Comparison of ENCODE assay signal across 8 cellular contexts in genomic region chr1:212415107-212415841, GRCh38. TPM values are rescaled to one million over a fixed set of nuclear protein-coding genes. Genes with fewer than 3 reads are reported as not detected.
DNase-seq lines count a peak whose midpoint lies in the region; ATAC-seq, FAIRE-seq and TF ChIP-seq lines count a peak whose summit lies in the region.

No MANE protein-coding gene starts in this region.

- H3K9me3 Mint-ChIP-seq in activated naive CD4-positive, alpha-beta T cell treated with anti-CD3 and anti-CD28 coated beads, Interleukin-2, amount 50 U/mL, for 24 hours = no peaks in the 10 kb centered on the region
- no peaks in the 10 kb centered on the region for H3K9me3 Mint-ChIP-seq in activated B cell treated with CpG ODN at 0.5 μM for 24 hours

- H2AFZ ChIP-seq in hepatocyte = peak overlapping the region; percentile 70

- peak overlapping the region; percentile 97 for H3K4me2 ChIP-seq in hepatocyte

- WGBS in hepatocyte (ENCODE audit: low lambda C conversion rate, missing lambda C conversion rate) = 81% methylated on average over 13 of the region's 13 CpGs
- WGBS in small intestine, 3 donors = 54 to 63% (median 62%) methylated on average over 13 of the region's 13 CpGs

- intact Hi-C loops in activated B cell treated with CpG ODN at 0.5 μM for 24 hours (cut with micrococcal nuclease) = loop anchor here (1.0 to 10.0 kb wide), 8 partner anchors 17 to 836 kb away; partner anchors contain the start of genes ATF3, FLVCR1, LPGAT1 and NENF

- H3K27me3 Mint-ChIP-seq in activated naive CD4-positive, alpha-beta T cell treated with anti-CD3 and anti-CD28 coated beads, Interleukin-2, amount 50 U/mL, for 24 hours = no peaks in the 10 kb centered on the region
- H3K27me3 Mint-ChIP-seq in activated B cell treated with CpG ODN at 0.5 μM for 24 hours = no peaks in the 10 kb centered on the region

- H3K4me1 ChIP-seq in hepatocyte (ENCODE audit: insufficient read depth) (peaks cover 8% of the 10 kb centered on the region), small intestine (ENCODE audit: control insufficient read depth in 2 of 2, insufficient read depth in 1 of 2, low read depth in 1 of 2, low read length in 1 of 2) (no peaks in the 10 kb centered on the region)

- H3K27ac ChIP-seq in hepatocyte (peak overlapping the region; percentile 2), small intestine (ENCODE audit: low read depth in 1 of 2, low read length in 1 of 2) (peak overlapping the region; percentile 5 to 18)

- H3K4me1 Mint-ChIP-seq in activated naive CD4-positive, alpha-beta T cell treated with anti-CD3 and anti-CD28 coated beads, Interleukin-2, amount 50 U/mL, for 24 hours = peaks cover 38% of the 10 kb centered on the region
- peaks cover 43% of the 10 kb centered on the region for H3K4me1 Mint-ChIP-seq in activated B cell treated with CpG ODN at 0.5 μM for 24 hours

- H3K9me3 ChIP-seq in hepatocyte (ENCODE audit: low read depth) (no peaks in the 10 kb centered on the region), small intestine (ENCODE audit: control insufficient read depth, low read depth) (no peaks in the 10 kb centered on the region)

- H3K27ac Mint-ChIP-seq in activated naive CD4-positive, alpha-beta T cell treated with anti-CD3 and anti-CD28 coated beads, Interleukin-2, amount 50 U/mL, for 24 hours = peak overlapping the region; percentile 93
- H3K27ac Mint-ChIP-seq in activated B cell treated with CpG ODN at 0.5 μM for 24 hours = peak overlapping the region; percentile 96

- H3K4me3 ChIP-seq in hepatocyte (no peak overlapping the region), small intestine (ENCODE audit: low read depth in 1 of 2, low read length in 2 of 2) (peak overlapping the region in 1 of 2 donors; percentile 91)

- H3K36me3 ChIP-seq in hepatocyte (replicated peaks; ENCODE audit: insufficient read depth, low read depth) (no peaks in the 10 kb centered on the region), small intestine (ENCODE audit: control insufficient read depth in 2 of 2, insufficient read depth in 2 of 2, low read length in 2 of 2) (no peaks in the 10 kb centered on the region)

- H3K27me3 ChIP-seq in hepatocyte (no peaks in the 10 kb centered on the region), small intestine (ENCODE audit: control insufficient read depth in 2 of 2, insufficient read depth in 2 of 2, low read length in 2 of 2) (no peaks in the 10 kb centered on the region)

- no peak for DNase-seq in activated naive CD4-positive, alpha-beta T cell treated with anti-CD3 and anti-CD28 coated beads, Interleukin-2, amount 50 U/mL, for 16 hours
- DNase-seq in activated B cell treated with CpG ODN at 0.5 μM for 24 hours (no peak), hepatocyte (ENCODE audit: low spot score) (no peak), small intestine (no peak), GM19239 (ENCODE audit: insufficient read length, low spot score) (no peak)

- CTCF ChIA-PET in activated B cell treated with CpG ODN at 0.5 μM for 24 hours (lab: Charles Lee) = interaction anchor here (1.1 to 1.2 kb wide), 3 partner anchors 41 to 380 kb away, joined by 3 to 12 read pairs (median 4); partner anchors contain the start of genes DTL and INTS7

- TF ChIP-seq CTCF in activated B cell treated with CpG ODN at 0.5 μM for 24 hours (IDR thresholded peaks at IDR 0.05) (no peak), hepatocyte (IDR thresholded peaks at IDR 0.05; ENCODE audit: poor library complexity) (no peak)

- H4K20me1 ChIP-seq in hepatocyte (ENCODE audit: insufficient read depth, poor library complexity, severe bottlenecking) = no peaks in the 10 kb centered on the region

- no peaks in the 10 kb centered on the region for H3K9me2 ChIP-seq in hepatocyte (replicated peaks; ENCODE audit: insufficient read depth)

- H3K79me2 ChIP-seq in hepatocyte = peaks cover 17% of the 10 kb centered on the region

- peaks cover 1% of the 10 kb centered on the region for H3K36me3 Mint-ChIP-seq in activated naive CD4-positive, alpha-beta T cell treated with anti-CD3 and anti-CD28 coated beads, Interleukin-2, amount 50 U/mL, for 24 hours
- peaks cover 21% of the 10 kb centered on the region for H3K36me3 Mint-ChIP-seq in activated B cell treated with CpG ODN at 0.5 μM for 24 hours (ENCODE audit: low read depth)

- POLR2A ChIA-PET in activated B cell treated with CpG ODN at 0.5 μM for 24 hours (lab: Charles Lee) = interaction anchor here (0.5 to 2.0 kb wide), 15 partner anchors 13 to 1869 kb away, joined by 3 to 21 read pairs (median 4); partner anchors contain the start of genes ATF3, FLVCR1, NENF and PPP2R5A

- H3K4me3 Mint-ChIP-seq in activated naive CD4-positive, alpha-beta T cell treated with anti-CD3 and anti-CD28 coated beads, Interleukin-2, amount 50 U/mL, for 24 hours = peak overlapping the region; percentile 97
- peak overlapping the region; percentile 100 for H3K4me3 Mint-ChIP-seq in activated B cell treated with CpG ODN at 0.5 μM for 24 hours

- FAIRE-seq in small intestine (lab: Jason Lieb, UNC) (no peak), GM19239 (lab: Jason Lieb, UNC) (no peak)

- ATAC-seq in activated B cell treated with CpG ODN at 0.5 μM for 24 hours (ENCODE audit: low read depth) = no peak
- no peak for ATAC-seq in HG03432 (IDR thresholded peaks at IDR 0.05; ENCODE audit: unreplicated experiment)
- no peak for ATAC-seq in HG03175 (IDR thresholded peaks at IDR 0.05; ENCODE audit: unreplicated experiment)

RNA-seq across cellular contexts. Expression of gene PACC1, which starts 0.6 kb away (rescaled TPM):
- 15.2 and 20.0 TPM in 2 replicates for total RNA-seq in activated B cell treated with CpG ODN at 0.5 μM for 24 hours
- total RNA-seq in hepatocyte = 10.0 and 10.4 TPM in 2 replicates
- 6.4 and 9.4 TPM in 2 replicates for polyA plus RNA-seq in hepatocyte
- polyA plus RNA-seq in small intestine = 1 to 10 TPM in 2 of 3 donors, under 1 TPM in 1; 0.67 to 4.1 (median 1.1) TPM

RNA-seq across cellular contexts. Expression of gene NENF, which starts 17.4 kb away (rescaled TPM):
- total RNA-seq in activated B cell treated with CpG ODN at 0.5 μM for 24 hours (24.1 and 26.4 TPM in 2 replicates), hepatocyte (45.4 and 52.3 TPM in 2 replicates)
- polyA plus RNA-seq in hepatocyte (115 and 144 TPM in 2 replicates), small intestine (10 to 100 TPM; 17.7 to 62.6 (median 36.5) TPM)
